In genomic region chr2:45668509-45668908, GRCh38 we compare ENCODE assay signal across 1 cellular context.
A peak's percentile ranks its signal among the peaks of the same experiment; 100 is the strongest.
TF ChIP-seq lines count a peak whose summit lies in the region.

No MANE protein-coding gene starts in this region.

TF ChIP-seq in K562, 482 proteins besides CTCF, POLR2A, EP300 and RAD21 (continued from another document):
- TF ChIP-seq TAF15 (IDR thresholded peaks at IDR 0.05; ENCODE audit: low read depth, low read length), result no peak
- peak; percentile 51 for TF ChIP-seq RBM25 (IDR thresholded peaks at IDR 0.05; ENCODE audit: low read depth, low read length, severe bottlenecking)
- no peak for TF ChIP-seq KAT2B (IDR thresholded peaks at IDR 0.05; ENCODE audit: low read depth, low read length)
- TF ChIP-seq WHSC1 (IDR thresholded peaks at IDR 0.05; ENCODE audit: low read length), result no peak
- no peak for TF ChIP-seq JUN (IDR thresholded peaks at IDR 0.05; ENCODE audit: borderline replicate concordance, low read depth, low read length)
- no peak for TF ChIP-seq JUN (CRISPR knock-in tag; IDR thresholded peaks at IDR 0.05; ENCODE audit: borderline replicate concordance)
- TF ChIP-seq ZNF165 (CRISPR knock-in tag; IDR thresholded peaks at IDR 0.05; ENCODE audit: borderline replicate concordance), result no peak
- peak; percentile 74 for TF ChIP-seq ADNP (tag; IDR thresholded peaks at IDR 0.05)
- no peak for TF ChIP-seq ZNF121 (CRISPR knock-in tag; conservative IDR thresholded peaks at IDR 0.05)
- TF ChIP-seq NFXL1 (CRISPR knock-in tag; IDR thresholded peaks at IDR 0.05), result no peak
- peak; percentile 55 for TF ChIP-seq ZFP36 (IDR thresholded peaks at IDR 0.05; ENCODE audit: low read depth, low read length, partially characterized antibody)
- no peak for TF ChIP-seq OTX1 (CRISPR knock-in tag; IDR thresholded peaks at IDR 0.05)
- TF ChIP-seq ZBTB5 (IDR thresholded peaks at IDR 0.05), result no peak
- TF ChIP-seq NR0B1 (IDR thresholded peaks at IDR 0.05; ENCODE audit: partially characterized antibody), result no peak
- no peak for TF ChIP-seq ESRRA (IDR thresholded peaks at IDR 0.05; ENCODE audit: borderline replicate concordance, low read depth)
- TF ChIP-seq NR2C2 (CRISPR knock-in tag; IDR thresholded peaks at IDR 0.05), result no peak
- TF ChIP-seq NR2C2 (tag; IDR thresholded peaks at IDR 0.05), result no peak
- TF ChIP-seq ZKSCAN8 (CRISPR knock-in tag; IDR thresholded peaks at IDR 0.05), result peak; percentile 67; the same call in 1 of the 2 replicates
- TF ChIP-seq BCOR (IDR thresholded peaks at IDR 0.05), result peak; percentile 35; the same call in 1 of the 2 replicates
- TF ChIP-seq CREB1 (IDR thresholded peaks at IDR 0.05), result no peak
- no peak for TF ChIP-seq CREB1 (CRISPR knock-in tag; IDR thresholded peaks at IDR 0.05)
